ENCODE assay signal across 14 cellular contexts in the genomic region with DNA sequence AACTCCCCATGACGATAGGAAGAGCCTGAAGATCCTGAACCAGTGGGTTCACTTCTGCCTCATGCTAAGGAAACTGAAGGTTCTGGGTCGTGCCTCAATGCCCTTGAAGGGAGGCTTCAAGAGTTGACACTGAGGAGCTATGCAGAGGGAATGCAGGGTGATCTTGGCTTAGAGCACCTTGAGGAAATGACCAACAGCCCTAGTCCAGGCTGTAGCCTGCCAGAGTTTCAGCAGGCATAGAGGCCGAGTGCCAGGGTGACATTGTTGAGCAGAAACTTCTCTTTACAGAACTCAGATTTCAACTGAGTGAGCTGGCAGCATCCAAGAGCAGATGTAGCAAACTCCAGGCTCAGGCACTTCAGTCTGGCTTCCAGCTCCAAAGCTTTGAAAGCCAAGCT. TPM values are rescaled to one million over a fixed set of nuclear protein-coding genes. Genes with fewer than 3 reads are reported as not detected.
DNase-seq lines count a peak whose midpoint lies in the region; TF ChIP-seq lines count a peak whose summit lies in the region.
"Had no signal": no experiment of that assay in that cellular context is flagged by ENCODE, and none has a peak within 500 bp of the region (broad histone marks: within the 10 kb centered on the region; RNA-seq: fewer than 3 reads in every experiment).

No MANE protein-coding gene starts in this region.

- no peak overlapping the region for H4K8ac ChIP-seq in neuronal stem cell (ENCODE audit: low read depth, low read length)

- peak overlapping the region; percentile 50 for H2AK5ac ChIP-seq in neuronal stem cell (ENCODE audit: low read depth, low read length)

- TF ChIP-seq CTCF in AG10803 (conservative IDR thresholded peaks at IDR 0.05; ENCODE audit: low read length) = no peak
- no peak for TF ChIP-seq CTCF in RWPE1 (conservative IDR thresholded peaks at IDR 0.05; ENCODE audit: low read depth)

- no peak overlapping the region for H4K91ac ChIP-seq in neuronal stem cell (ENCODE audit: low read depth, low read length, poor library complexity)

- no peaks in the 10 kb centered on the region for H3K79me1 ChIP-seq in neuronal stem cell (ENCODE audit: low read depth, low read length)

- H2BK120ac ChIP-seq in neuronal stem cell (ENCODE audit: low read depth, low read length) = no peak overlapping the region

- H2AFZ ChIP-seq in neuronal stem cell (ENCODE audit: low read length) = no peak overlapping the region

- H3K27ac ChIP-seq in RWPE1 = peak overlapping the region; percentile 43
- no peak overlapping the region for H3K27ac ChIP-seq in neuronal stem cell (replicated peaks; ENCODE audit: low read length)

- H2BK12ac ChIP-seq in neuronal stem cell (ENCODE audit: low read length) = no peak overlapping the region

- H3K4me3 ChIP-seq in AG10803 (ENCODE audit: low read length) (no peak overlapping the region), neuronal stem cell (ENCODE audit: low read length in 2 of 2) (no peak overlapping the region)

- peak overlapping the region; percentile 45 for H2BK15ac ChIP-seq in neuronal stem cell (ENCODE audit: low read length)

- peak; percentile 72 for DNase-seq in AG10803 (ENCODE audit: low read depth)
- no peak for DNase-seq in RWPE1 (ENCODE audit: low spot score)
- DNase-seq in head of caudate nucleus = peak in 30 of 42 donors; percentile 5 to 76 (median 30)
- no peak for DNase-seq in neuronal stem cell (ENCODE audit: low spot score)
- no peak for DNase-seq in CD1c-positive myeloid dendritic cell (ENCODE audit: extremely low spot score)
- DNase-seq in HK-2 (ENCODE audit: unreplicated experiment) = no peak
- no peak for DNase-seq in NCI-H2029 (lab: John Stamatoyannopoulos, UW)
- DNase-seq in NCI-H1436 (lab: John Stamatoyannopoulos, UW) = no peak
- DNase-seq: activated CD4-positive, alpha-beta T cell treated with anti-CD3 and anti-CD28 coated beads, Interleukin-2, amount 50 U/mL, for 48 hours; BE2C; effector memory CD4-positive, alpha-beta T cell; NCI-H526; nephron progenitor cell; stimulated activated naive CD4-positive, alpha-beta T cell had no signal

- no peak overlapping the region for H3K23ac ChIP-seq in neuronal stem cell (ENCODE audit: low read depth, low read length, poor library complexity)

- no CpG with 5 or more reads among the region's 3 CpGs for WGBS in neuronal stem cell (ENCODE audit: extremely low coverage in 2 of 2, insufficient read length in 2 of 2, insufficient replicate concordance in 1 of 2), 2 donors

- H3K36me3 ChIP-seq in neuronal stem cell (replicated peaks in 1 of 2; ENCODE audit: control insufficient read depth in 2 of 2, insufficient read depth in 2 of 2, low read length in 2 of 2) = no peaks in the 10 kb centered on the region
- H3K36me3 ChIP-seq: BE2C had no signal

- POLR2A ChIA-PET in RWPE1 (lab: Yijun Ruan, JAX; ENCODE audit: low non-redundant PET) = interaction anchor here (0.7 kb wide), 1 partner anchor 36 kb away, joined by 8 read pairs; no protein-coding TSS in a partner anchor

- H3K4me1 ChIP-seq in neuronal stem cell (ENCODE audit: control insufficient read depth in 2 of 2, insufficient read depth in 1 of 2, low read depth in 1 of 2, low read length in 2 of 2) = peaks cover 5 to 16% of the 10 kb centered on the region in 2 donors
- H3K4me1 ChIP-seq: BE2C had no signal

- peaks cover 0 to 5% (median 0%) of the 10 kb centered on the region in 3 experiments for H3K27me3 ChIP-seq in neuronal stem cell (ENCODE audit: control insufficient read depth in 3 of 3, insufficient read depth in 3 of 3, low read depth in 1 of 3, low read length in 3 of 3)
- H3K27me3 ChIP-seq: BE2C had no signal

- no peaks in the 10 kb centered on the region for H3K9me3 ChIP-seq in neuronal stem cell (replicated peaks in 1 of 2; ENCODE audit: control insufficient read depth in 2 of 2, insufficient read depth in 1 of 2, low read depth in 1 of 2, low read length in 2 of 2)
- H3K9me3 ChIP-seq: BE2C had no signal

- intact Hi-C loops in head of caudate nucleus (cut with DNase I) = no loop called here

- H2BK5ac ChIP-seq in neuronal stem cell (ENCODE audit: low read length) = no peak overlapping the region

- H3K9ac ChIP-seq in neuronal stem cell (ENCODE audit: low read depth, low read length, poor library complexity) = no peak overlapping the region

- no peak overlapping the region for H3K18ac ChIP-seq in neuronal stem cell (ENCODE audit: low read length)

- H3K4ac ChIP-seq in neuronal stem cell (ENCODE audit: low read length) = no peak overlapping the region

- H3K4me2 ChIP-seq in neuronal stem cell (ENCODE audit: insufficient read depth, low read length, poor library complexity, severe bottlenecking) = no peak overlapping the region

- CTCF ChIA-PET in RWPE1 (lab: Yijun Ruan, JAX) = interaction anchor here (0.6 kb wide), 1 partner anchor 115 kb away, joined by 3 read pairs; no protein-coding TSS in a partner anchor

- no peak overlapping the region for H3K14ac ChIP-seq in neuronal stem cell (ENCODE audit: low read length)

RNA-seq across cellular contexts. Expression of a gene that starts 23.1 kb away (rescaled TPM):
- polyA plus RNA-seq in neuronal stem cell (2013, experiment 1 of 2) = 253 TPM
- polyA plus RNA-seq in neuronal stem cell (2013, experiment 2 of 2) = 249 TPM

Comparison
In these comparisons a context has a peak if more than half of its experiments do, and no peak if none do; other contexts are left out.
1. DNase-seq: peak in AG10803 (single experiment) and head of caudate nucleus (30 of 42); none in RWPE1 (single experiment), neuronal stem cell (single experiment), CD1c-positive myeloid dendritic cell (single experiment), HK-2 (single experiment), NCI-H2029 (single experiment) and NCI-H1436 (single experiment).